In the genomic region with DNA sequence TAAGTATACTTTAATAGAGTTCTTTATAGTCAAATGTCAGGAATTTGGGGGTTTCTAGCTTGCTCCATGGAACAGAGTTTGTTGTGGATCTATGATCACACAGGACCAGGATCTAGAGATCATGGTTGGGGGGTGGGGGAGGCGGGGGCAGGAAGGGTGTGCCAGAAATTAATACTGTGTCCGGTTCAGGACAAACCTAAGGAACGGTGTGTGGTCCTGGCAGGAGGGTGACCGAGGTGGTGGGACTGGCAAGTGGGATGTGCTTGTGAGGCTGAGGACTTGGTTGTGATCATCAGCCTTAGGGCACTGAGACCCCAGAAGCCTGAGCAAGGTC, we compare ENCODE assay signal across 9 cellular contexts. TPM values are rescaled to one million over a fixed set of nuclear protein-coding genes. Genes with fewer than 3 reads are reported as not detected.
DNase-seq lines count a peak whose midpoint lies in the region; ATAC-seq, FAIRE-seq and TF ChIP-seq lines count a peak whose summit lies in the region.
"Had no signal": no experiment of that assay in that cellular context is flagged by ENCODE, and none has a peak within 500 bp of the region (broad histone marks: within the 10 kb centered on the region; RNA-seq: fewer than 3 reads in every experiment).

No MANE protein-coding gene starts in this region.

- no peak overlapping the region for H2BK5ac ChIP-seq in H9 (ENCODE audit: insufficient read length, low read length)

- H4K91ac ChIP-seq in H9 (ENCODE audit: insufficient read length, low read depth, low read length), result no peak overlapping the region

- TF ChIP-seq CTCF in H9 (conservative IDR thresholded peaks at IDR 0.05) (no peak), WTC11 (IDR thresholded peaks at IDR 0.05) (no peak), gastroesophageal sphincter (IDR thresholded peaks at IDR 0.05) (no peak)

- no peak for TF ChIP-seq POLR2A in gastroesophageal sphincter (IDR thresholded peaks at IDR 0.05)

- no peak overlapping the region for H2BK20ac ChIP-seq in H9 (ENCODE audit: low read depth, low read length, poor library complexity, severe bottlenecking)

- no peak overlapping the region for H2BK15ac ChIP-seq in H9 (ENCODE audit: low read depth, low read length)

- H3K36me3 Mint-ChIP-seq in H9 (ENCODE audit: insufficient read depth in 1 of 3, low read depth in 3 of 3) (no peaks in the 10 kb centered on the region), WTC11 (no peaks in the 10 kb centered on the region)

- H3K27ac Mint-ChIP-seq in H9 (no peak overlapping the region), WTC11 (no peak overlapping the region)

- no peak overlapping the region for H3K27ac ChIP-seq in H9 (ENCODE audit: insufficient read length, low read depth, low read length)
- H3K27ac ChIP-seq in gastroesophageal sphincter, result peak overlapping the region in 2 of 4 donors; percentile 63 to 73
- no peak overlapping the region for H3K27ac ChIP-seq in caudate nucleus (ENCODE audit: low read depth, low read length)

- H3K4me3 Mint-ChIP-seq in H9 (peak overlapping the region; percentile 65 to 75; a peak in 3 of 5 replicates), WTC11 (peak overlapping the region; percentile 73)

- H3K9me3 Mint-ChIP-seq in H9, result no peaks in the 10 kb centered on the region
- H3K9me3 Mint-ChIP-seq in WTC11, result no peaks in the 10 kb centered on the region

- no peak overlapping the region for H3K4ac ChIP-seq in H9 (ENCODE audit: low read depth, low read length)

- no peak overlapping the region for H3K18ac ChIP-seq in H9 (ENCODE audit: insufficient read length, low read depth, low read length)

- peak overlapping the region; percentile 21 for H4K8ac ChIP-seq in H9 (replicated peaks; ENCODE audit: insufficient read length, low read depth, low read length)

- H4K5ac ChIP-seq in H9 (ENCODE audit: insufficient read length, low read depth, low read length), result no peak overlapping the region

- H3K4me1 Mint-ChIP-seq in H9, result peaks cover 8 to 9% of the 10 kb centered on the region in 2 experiments
- peaks cover 6% of the 10 kb centered on the region for H3K4me1 Mint-ChIP-seq in WTC11

- H3K4me2 ChIP-seq in H9 (ENCODE audit: insufficient read depth, insufficient read length, low read length), result peak overlapping the region; percentile 82

- H3K27me3 ChIP-seq in H9 (ENCODE audit: insufficient read depth, low read length), result no peaks in the 10 kb centered on the region
- no peaks in the 10 kb centered on the region for H3K27me3 ChIP-seq in gastroesophageal sphincter

- no peak overlapping the region for H3K56ac ChIP-seq in H9 (ENCODE audit: insufficient read length, low read depth, low read length)

- no peak overlapping the region for H2BK12ac ChIP-seq in H9 (ENCODE audit: insufficient read length, low read depth, low read length)

- H3K9me3 ChIP-seq in H9 (ENCODE audit: control insufficient read depth, low read depth, low read length), result no peaks in the 10 kb centered on the region
- no peaks in the 10 kb centered on the region for H3K9me3 ChIP-seq in gastroesophageal sphincter

- H3K27me3 Mint-ChIP-seq in H9 (ENCODE audit: low read depth) (0 out of 2 replicates have a peak, but pooled peaks cover 2% of the 10 kb centered on the region), WTC11 (ENCODE audit: low read depth) (no peaks in the 10 kb centered on the region)

- no peak for DNase-seq in H9
- DNase-seq in WTC11 (ENCODE audit: low spot score), result no peak
- DNase-seq in sciatic nerve (ENCODE audit: low spot score), result no peak
- DNase-seq in caudate nucleus (lab: John Stamatoyannopoulos, UW), result no peak
- DNase-seq in RCC 7860 (ENCODE audit: low spot score), result no peak
- DNase-seq in activated CD8-positive, alpha-beta memory T cell treated with anti-CD3 and anti-CD28 coated beads, Interleukin-2, amount 50 U/mL, for 4 hours, result no peak

- ATAC-seq in WTC11 (no peak), gastroesophageal sphincter (peak; percentile 3), sciatic nerve (peak; percentile 37), GM21423 (IDR thresholded peaks at IDR 0.05; ENCODE audit: unreplicated experiment) (no peak)

- no peak overlapping the region for H3T11ph ChIP-seq in H9 (ENCODE audit: low read length)

- no peak overlapping the region for H3K23ac ChIP-seq in H9 (ENCODE audit: insufficient read length, low read depth, low read length)

- no peak for FAIRE-seq in RCC 7860 (lab: Jason Lieb, UNC)

- POLR2A ChIA-PET in WTC11 (lab: Charles Lee), result no interaction called here

- no peak overlapping the region for H2AK5ac ChIP-seq in H9 (ENCODE audit: insufficient read length, low read length)

- no peak overlapping the region for H2AFZ ChIP-seq in H9 (ENCODE audit: low read length)

- no peaks in the 10 kb centered on the region for H3K36me3 ChIP-seq in gastroesophageal sphincter

- no peak overlapping the region for H3K9ac ChIP-seq in H9 (ENCODE audit: extremely low read depth, insufficient read length, low read length)

- CTCF ChIA-PET in WTC11 (lab: Charles Lee), result interaction anchor here (0.6 to 1.5 kb wide), 3 partner anchors 102 to 714 kb away, joined by 3 to 6 read pairs (median 3); no protein-coding TSS in a partner anchor

- no peaks in the 10 kb centered on the region for H3K79me1 ChIP-seq in H9 (ENCODE audit: insufficient read depth, low read depth, low read length, poor library complexity, severe bottlenecking)

- no peak overlapping the region for H2BK120ac ChIP-seq in H9 (ENCODE audit: low read depth, low read length, poor library complexity, severe bottlenecking)

- H3K4me1 ChIP-seq in H9 (ENCODE audit: insufficient read depth, low read length) (no peaks in the 10 kb centered on the region), gastroesophageal sphincter (peaks cover 0 to 6% (median 0%) of the 10 kb centered on the region in 3 donors)

- peak overlapping the region; percentile 55 to 57 for H3K4me3 ChIP-seq in gastroesophageal sphincter

- intact Hi-C loops in sciatic nerve (cut with DNase I), result no loop called here

- WGBS in H9 (ENCODE audit: extremely low coverage, insufficient read length, low lambda C conversion rate), result no CpG with 5 or more reads among the region's 4 CpGs
- 44% methylated on average over 4 of the region's 4 CpGs; no CpG with 5 or more reads in 1 of the 2 donors for WGBS in gastroesophageal sphincter (ENCODE audit: low coverage in 1 of 2), 2 donors

- H4K20me1 ChIP-seq in H9 (ENCODE audit: control insufficient read depth, insufficient read depth, insufficient read length), result no peaks in the 10 kb centered on the region

- TF ChIP-seq EP300 in gastroesophageal sphincter (IDR thresholded peaks at IDR 0.05), result no peak

- peaks cover 3% of the 10 kb centered on the region for H3K23me2 ChIP-seq in H9 (ENCODE audit: insufficient read length, low read depth, low read length, poor library complexity, severe bottlenecking)

- no peaks in the 10 kb centered on the region for H3K79me2 ChIP-seq in H9 (ENCODE audit: insufficient read depth, low read length)

- no peak overlapping the region; the same call in 1 of the 2 replicates for H3K14ac ChIP-seq in H9 (ENCODE audit: insufficient read depth, low read length)

TF ChIP-seq in WTC11, 78 proteins besides CTCF, POLR2A, EP300 and RAD21:
- TF ChIP-seq SMAD3 (CRISPR knock-in tag; IDR thresholded peaks at IDR 0.05; ENCODE audit: borderline replicate concordance), result no peak
- no peak for TF ChIP-seq FOXK1 (CRISPR knock-in tag; IDR thresholded peaks at IDR 0.05)
- no peak for TF ChIP-seq NFATC4 (CRISPR knock-in tag; IDR thresholded peaks at IDR 0.05)
- TF ChIP-seq, protein P1, sequence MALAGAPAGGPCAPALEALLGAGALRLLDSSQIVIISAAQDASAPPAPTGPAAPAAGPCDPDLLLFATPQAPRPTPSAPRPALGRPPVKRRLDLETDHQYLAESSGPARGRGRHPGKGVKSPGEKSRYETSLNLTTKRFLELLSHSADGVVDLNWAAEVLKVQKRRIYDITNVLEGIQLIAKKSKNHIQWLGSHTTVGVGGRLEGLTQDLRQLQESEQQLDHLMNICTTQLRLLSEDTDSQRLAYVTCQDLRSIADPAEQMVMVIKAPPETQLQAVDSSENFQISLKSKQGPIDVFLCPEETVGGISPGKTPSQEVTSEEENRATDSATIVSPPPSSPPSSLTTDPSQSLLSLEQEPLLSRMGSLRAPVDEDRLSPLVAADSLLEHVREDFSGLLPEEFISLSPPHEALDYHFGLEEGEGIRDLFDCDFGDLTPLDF (CRISPR knock-in tag; IDR thresholded peaks at IDR 0.05), result no peak

RNA-seq across cellular contexts. Expression of a gene that starts 27.9 kb away (rescaled TPM):
- total RNA-seq in H9 (2021) (not detected in 2 replicates), WTC11 (2021) (not detected in 3 replicates), gastroesophageal sphincter (not detected), sciatic nerve (not detected)

RNA-seq across cellular contexts. Expression of a gene that starts 41.0 kb away (rescaled TPM):
- total RNA-seq in H9 (2021) (not detected in 2 replicates), WTC11 (2021) (not detected in 3 replicates), gastroesophageal sphincter (not detected), sciatic nerve (not detected)
- total RNA-seq: H4 had no signal

Comparison
In these comparisons a context has a peak if more than half of its experiments do, and no peak if none do; other contexts are left out.
1. ATAC-seq: peak in gastroesophageal sphincter (single experiment) and sciatic nerve (single experiment); none in WTC11 (single experiment) and GM21423 (single experiment).